8 cellular contexts compared by ENCODE assay signal in the genomic region with DNA sequence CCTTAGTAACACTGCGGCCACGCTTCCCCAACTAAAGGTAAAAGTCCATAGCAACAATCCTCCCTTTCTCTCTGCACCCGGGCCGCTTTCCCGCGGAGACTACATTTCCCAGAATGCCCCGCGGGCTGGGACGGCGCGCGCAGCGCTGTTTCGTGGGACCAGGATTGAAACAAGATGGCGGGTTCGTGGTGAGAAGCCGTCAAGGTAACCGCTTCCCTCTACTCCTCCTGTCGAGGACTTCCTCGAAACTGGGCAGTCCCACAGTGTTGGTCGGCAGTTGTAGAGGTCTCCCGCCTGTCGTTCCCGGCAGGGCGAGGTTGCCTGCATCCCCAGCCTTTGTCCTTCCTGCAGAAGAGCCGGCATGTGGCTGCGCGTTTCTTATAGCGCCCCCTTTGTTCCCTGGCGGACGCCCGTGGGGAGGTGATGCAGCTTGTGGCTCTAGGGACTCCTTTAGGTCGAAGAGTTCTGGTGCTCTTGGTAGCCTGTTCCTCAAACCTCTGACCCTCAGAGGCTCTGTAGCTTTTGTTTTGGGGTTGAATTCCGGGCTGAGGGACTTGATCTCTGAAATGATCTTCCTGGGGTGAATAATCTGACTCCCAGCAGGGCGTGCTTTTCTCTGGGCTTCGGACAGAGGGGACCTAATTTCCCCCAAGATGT. TPM values are rescaled to one million over a fixed set of nuclear protein-coding genes. Genes with fewer than 3 reads are reported as not detected.
DNase-seq lines count a peak whose midpoint lies in the region; ATAC-seq, FAIRE-seq and TF ChIP-seq lines count a peak whose summit lies in the region.

Gene MRPL42, plus strand, starts transcription at position 164 of the 657 bp plus-strand sequence. CDS start 1,772 bp downstream, outside the sequence.

- H3K27ac ChIP-seq in keratinocyte (ENCODE audit: control insufficient read depth, insufficient read depth, low read length) = peak within 1 kb of the TSS; percentile 91

- H3K79me2 ChIP-seq in keratinocyte (ENCODE audit: control insufficient read depth, insufficient read depth, low read length) = peaks cover 43% of the 10 kb centered on the region

- no peaks in the 10 kb centered on the region for H3K27me3 Mint-ChIP-seq in central memory CD8-positive, alpha-beta T cell

- no peak for FAIRE-seq in keratinocyte (lab: Jason Lieb, UNC)

- H3K4me3 ChIP-seq in keratinocyte (ENCODE audit: control insufficient read depth in 2 of 3, extremely low read depth in 1 of 3, insufficient read depth in 2 of 3, low read depth in 1 of 3, low read length in 3 of 3) = peak within 1 kb of the TSS; percentile 54 to 95 (median 91)

- dilution Hi-C loops in keratinocyte (cut with MboI; ENCODE audit: extremely low pct_ligation_motif_present, low sequenced_read_pairs) = no loop called here

- peak within 1 kb of the TSS; percentile 100 for H2AFZ ChIP-seq in keratinocyte (ENCODE audit: control insufficient read depth, low read length)

- H3K9me1 ChIP-seq in keratinocyte (ENCODE audit: control insufficient read depth, extremely low read depth, insufficient read depth, low read length) = no peaks in the 10 kb centered on the region

- peaks cover 4 to 5% of the 10 kb centered on the region in 2 experiments for H3K36me3 ChIP-seq in keratinocyte (ENCODE audit: control insufficient read depth in 2 of 2, extremely low read depth in 1 of 2, insufficient read depth in 2 of 2, low read length in 2 of 2)

- peak within 1 kb of the TSS; percentile 98 for H3K9ac ChIP-seq in keratinocyte (ENCODE audit: control insufficient read depth, extremely low read depth, insufficient read depth, low read length)

- H3K9me3 ChIP-seq in keratinocyte (ENCODE audit: control insufficient read depth, low read depth, low read length) = no peaks in the 10 kb centered on the region

- peak within 1 kb of the TSS; percentile 84 for H3K4me2 ChIP-seq in keratinocyte (ENCODE audit: control insufficient read depth, extremely low read depth, insufficient read depth, low read depth, low read length)

- H4K20me1 ChIP-seq in keratinocyte (ENCODE audit: control insufficient read depth, extremely low read depth, insufficient read depth, low read length) = no peaks in the 10 kb centered on the region

- peaks cover 6% of the 10 kb centered on the region for H3K36me3 Mint-ChIP-seq in central memory CD8-positive, alpha-beta T cell (ENCODE audit: insufficient read depth)

- H3K27me3 ChIP-seq in keratinocyte (ENCODE audit: control insufficient read depth, extremely low read depth, insufficient read depth, low read length) = no peaks in the 10 kb centered on the region

- TF ChIP-seq CTCF in keratinocyte (optimal IDR thresholded peaks at IDR 0.05 in 1 of 3, IDR thresholded peaks at IDR 0.05 in 1 of 3, conservative IDR thresholded peaks at IDR 0.05 in 1 of 3; ENCODE audit: extremely low read depth in 1 of 3, insufficient read depth in 2 of 3, low read length in 3 of 3) = peak; percentile 80 to 87 (median 82)

- peaks cover 11% of the 10 kb centered on the region for H3K4me1 ChIP-seq in keratinocyte (ENCODE audit: control insufficient read depth, extremely low read depth, insufficient read depth, low read length)

- DNase-seq in AG20443 (ENCODE audit: low spot score) (peak; percentile 93), NCI-H345 (lab: John Stamatoyannopoulos, UW) (peak; percentile 92), keratinocyte (ENCODE audit: low read depth, low spot score) (peak; percentile 45)
- peak; percentile 89 for DNase-seq in activated CD4-positive, CD25-positive, alpha-beta regulatory T cell treated with anti-CD3 and anti-CD28 coated beads, Interleukin-2, amount 50 U/mL, for 16 hours (ENCODE audit: low read depth, low spot score)
- DNase-seq in central memory CD8-positive, alpha-beta T cell (ENCODE audit: low spot score in 2 of 2) = peak; percentile 91 to 95
- peak; percentile 83 to 91 for DNase-seq in stimulated activated CD4-positive, alpha-beta T cell treated with anti-CD3 and anti-CD28 coated beads, Interleukin-15, amount 100 ng/mL, for 1 hour (ENCODE audit: low read depth in 1 of 2, low spot score in 1 of 2)

- peaks cover 25% of the 10 kb centered on the region for H3K4me1 Mint-ChIP-seq in central memory CD8-positive, alpha-beta T cell

- no peaks in the 10 kb centered on the region for H3K9me3 Mint-ChIP-seq in central memory CD8-positive, alpha-beta T cell

- ATAC-seq in GM19023 (IDR thresholded peaks at IDR 0.05; ENCODE audit: unreplicated experiment) = peak; percentile 93
- ATAC-seq in HG03280 (IDR thresholded peaks at IDR 0.05; ENCODE audit: unreplicated experiment) = peak; percentile 92
- peak; percentile 94 for ATAC-seq in central memory CD8-positive, alpha-beta T cell (replicated peaks; ENCODE audit: extremely low read depth, poor library complexity, severe bottlenecking)

- peak within 1 kb of the TSS; percentile 91 for H3K27ac Mint-ChIP-seq in central memory CD8-positive, alpha-beta T cell (ENCODE audit: low read depth)

- peak within 1 kb of the TSS; percentile 78 for H3K4me3 Mint-ChIP-seq in central memory CD8-positive, alpha-beta T cell

RNA-seq across cellular contexts. Expression of gene MRPL42, which starts in this region (rescaled TPM):
- polyA plus RNA-seq in keratinocyte = 55.3 to 110 TPM (median 72.1 TPM) in 3 replicates
- polyA plus RNA-seq in keratinocyte (2011; ENCODE audit: low read depth) = 47.4 TPM
- 67.5 and 153 TPM in 2 replicates for polyA plus RNA-seq in keratinocyte (2011; cell fraction: cytosol; rRNA removed)
- 49.5 and 60.5 TPM in 2 replicates for polyA plus RNA-seq in keratinocyte (2011; cell fraction: nucleus; rRNA removed)
- 42.9 and 61.9 TPM in 2 replicates for polyA plus RNA-seq in keratinocyte (2012; ENCODE audit: low replicate concordance)
- 5.5 to 94.2 TPM (median 38.6 TPM) in 3 replicates for polyA minus RNA-seq in keratinocyte
- polyA minus RNA-seq in keratinocyte (2011; cell fraction: cytosol; rRNA and poly(A)+ RNA removed) = 21.7 TPM
- 13.0 and 28.1 TPM in 2 replicates for polyA minus RNA-seq in keratinocyte (2011; cell fraction: nucleus; rRNA and poly(A)+ RNA removed)

Comparison
In these comparisons a context has a peak if more than half of its experiments do, and no peak if none do; other contexts are left out.
1. Peak in every context shown above with its lines: DNase-seq, ATAC-seq, H3K4me3 ChIP-seq and H3K27ac ChIP-seq.